8 cellular contexts compared by ENCODE assay signal in genomic region chr1:1615256-1616044, GRCh38. TPM values are rescaled to one million over a fixed set of nuclear protein-coding genes. Genes with fewer than 3 reads are reported as not detected.
A peak's percentile ranks its signal among the peaks of the same experiment; 100 is the strongest.
DNase-seq lines count a peak whose midpoint lies in the region; ATAC-seq lines count a peak whose summit lies in the region.

TSS of gene MIB2 (plus strand) at chr1:1615500. CDS start at chr1:1623453, 7,953 bp downstream.

- POLR2A ChIA-PET in activated CD8-positive, alpha-beta memory T cell treated with anti-CD3 and anti-CD28 coated beads for 36 hours (lab: Charles Lee), result interaction anchor here (1.1 to 2.4 kb wide), 3 partner anchors 9 to 15 kb away, joined by 3 to 11 read pairs (median 4); no protein-coding TSS in a partner anchor

- peak; percentile 91 for ATAC-seq in GM19468 (IDR thresholded peaks at IDR 0.05; ENCODE audit: extremely low read depth, unreplicated experiment)

- CTCF ChIA-PET in activated CD8-positive, alpha-beta memory T cell treated with anti-CD3 and anti-CD28 coated beads for 36 hours (lab: Charles Lee), result interaction anchor here (0.9 to 1.4 kb wide), 3 partner anchors 10 to 601 kb away, joined by 3 read pairs; no protein-coding TSS in a partner anchor

- DNase-seq in COLO668 (lab: John Stamatoyannopoulos, UW; ENCODE audit: unreplicated experiment) (peak; percentile 100), HS-5 (ENCODE audit: low read depth) (peak; percentile 80), NOMO-1 (lab: John Stamatoyannopoulos, UW; ENCODE audit: unreplicated experiment in 2 of 2) (peak; percentile 96 to 97), medulla oblongata (ENCODE audit: extremely low spot score) (peak; percentile 98)
- peak; percentile 98 for DNase-seq in effector CD8-positive, alpha-beta T cell (lab: John Stamatoyannopoulos, UW)
- peak; percentile 97 for DNase-seq in stimulated activated CD8-positive, alpha-beta memory T cell treated with anti-CD3 and anti-CD28 coated beads, Interleukin-12 subunit alpha, Interleukin-12 subunit beta, amount 100 ng/mL, for 1 hour (ENCODE audit: low read depth)

RNA-seq across cellular contexts. Expression of gene MIB2, which starts in this region (rescaled TPM):
- 10 to 100 TPM; 40.5 to 41.3 TPM for total RNA-seq in activated CD8-positive, alpha-beta memory T cell treated with anti-CD3 and anti-CD28 coated beads for 36 hours

Comparison
In these comparisons a context has a peak if more than half of its experiments do, and no peak if none do; other contexts are left out.
1. Peak in every context shown above with its lines: DNase-seq and ATAC-seq.